ENCODE assay signal across 8 cellular contexts in genomic region chr12:57069522-57069921, GRCh38. TPM values are rescaled to one million over a fixed set of nuclear protein-coding genes. Genes with fewer than 3 reads are reported as not detected.
DNase-seq lines count a peak whose midpoint lies in the region; ATAC-seq and TF ChIP-seq lines count a peak whose summit lies in the region.

No MANE protein-coding gene starts in this region.

- 0 out of 2 replicates have a peak, but pooled peaks cover 3% of the 10 kb centered on the region for H3F3A ChIP-seq in Loucy (ENCODE audit: low read depth)

- H3K4me3 ChIP-seq in Loucy (ENCODE audit: low read length, poor library complexity, severe bottlenecking) (no peak overlapping the region), SK-N-MC (no peak overlapping the region), astrocyte of the cerebellum (ENCODE audit: low read depth, low read length) (no peak overlapping the region)

- no peak overlapping the region for H3K9ac ChIP-seq in Loucy (ENCODE audit: low read depth, low read length, poor library complexity, severe bottlenecking)
- H3K9ac ChIP-seq in SK-N-MC (ENCODE audit: insufficient read length), result no peak overlapping the region

- H3K27me3 ChIP-seq in Loucy (ENCODE audit: insufficient read depth, low read length, poor library complexity, severe bottlenecking), result no peaks in the 10 kb centered on the region

- TF ChIP-seq CTCF in GM10266 (IDR thresholded peaks at IDR 0.05; ENCODE audit: control insufficient read depth, insufficient read depth, low read depth, missing control alignments) (peak; percentile 80), Loucy (conservative IDR thresholded peaks at IDR 0.05; ENCODE audit: low read length) (peak; percentile 95), astrocyte of the cerebellum (IDR thresholded peaks at IDR 0.05; ENCODE audit: low read depth, low read length, missing control alignments) (peak; percentile 87)

- H3K36me3 ChIP-seq in Loucy (ENCODE audit: insufficient read depth, low read length), result peaks cover 48% of the 10 kb centered on the region; the same call in 1 of the 2 replicates
- peaks cover 50% of the 10 kb centered on the region for H3K36me3 ChIP-seq in SK-N-MC (ENCODE audit: insufficient read depth, low read length)

- no peaks in the 10 kb centered on the region for H3K9me2 ChIP-seq in Loucy (replicated peaks; ENCODE audit: low read depth, low read length)

- H4K20me1 ChIP-seq in Loucy (ENCODE audit: insufficient read depth, low read length, poor library complexity, severe bottlenecking), result no peaks in the 10 kb centered on the region

- H3K27ac ChIP-seq in SK-N-MC, result peak overlapping the region; percentile 51; the same call in 1 of the 2 replicates

- no peak for ATAC-seq in HG02840 (IDR thresholded peaks at IDR 0.05; ENCODE audit: low FRiP score, unreplicated experiment)

- H3K4me1 ChIP-seq in Loucy (ENCODE audit: insufficient read depth, low read length, poor library complexity, severe bottlenecking), result no peaks in the 10 kb centered on the region

- no peak overlapping the region for H2AFZ ChIP-seq in Loucy (ENCODE audit: low read length)

- DNase-seq in GM10266 (ENCODE audit: extremely low spot score), result peak; percentile 48
- DNase-seq in H4 (ENCODE audit: low spot score), result peak; percentile 57
- DNase-seq in SK-N-MC (ENCODE audit: low read depth, low spot score), result no peak
- peak; percentile 78 for DNase-seq in astrocyte of the cerebellum (ENCODE audit: low read depth)
- peak; percentile 54 for DNase-seq in hepatic stellate cell (ENCODE audit: low spot score)
- peak; percentile 68 for DNase-seq in retina

- in situ Hi-C loops in astrocyte of the cerebellum (cut with HindIII; ENCODE audit: low sequenced_read_pairs), result loop anchor here (5.0 kb wide), 1 partner anchor 73 kb away; no protein-coding TSS in a partner anchor

- no peak overlapping the region for H3K4me2 ChIP-seq in Loucy (ENCODE audit: low read depth, low read length, poor library complexity, severe bottlenecking)

- peaks cover 15% of the 10 kb centered on the region for H3K79me2 ChIP-seq in Loucy (ENCODE audit: insufficient read depth, low read length)

- no peaks in the 10 kb centered on the region for H3K9me3 ChIP-seq in Loucy (ENCODE audit: insufficient read depth, low read depth, low read length)
- no peaks in the 10 kb centered on the region for H3K9me3 ChIP-seq in SK-N-MC (ENCODE audit: low read depth, low read length)

RNA-seq across cellular contexts. Expression of gene NEMP1, which starts 9.1 kb away (rescaled TPM):
- 10.5 and 18.0 TPM in 2 replicates for total RNA-seq in H4 (2014; rRNA removed; shearing (Covaris generic))

RNA-seq across cellular contexts. Expression of gene NAB2, which starts 19.4 kb away (rescaled TPM):
- total RNA-seq in H4 (2014; rRNA removed; shearing (Covaris generic)), result 16.5 and 20.2 TPM in 2 replicates

RNA-seq across cellular contexts. Expression of gene MYO1A, which starts 19.6 kb away (rescaled TPM):
- not detected in 2 replicates for total RNA-seq in H4 (2014; rRNA removed; shearing (Covaris generic))

RNA-seq across cellular contexts. Expression of gene STAT6, which starts 41.6 kb away (rescaled TPM):
- total RNA-seq in H4 (2014; rRNA removed; shearing (Covaris generic)), result 9.3 and 17.9 TPM in 2 replicates

RNA-seq across cellular contexts. Expression of gene TAC3, which starts 53.2 kb away (rescaled TPM):
- total RNA-seq in H4 (2014; rRNA removed; shearing (Covaris generic)), result not detected in 2 replicates
